ENCODE assay signal across 12 cellular contexts in the genomic region with DNA sequence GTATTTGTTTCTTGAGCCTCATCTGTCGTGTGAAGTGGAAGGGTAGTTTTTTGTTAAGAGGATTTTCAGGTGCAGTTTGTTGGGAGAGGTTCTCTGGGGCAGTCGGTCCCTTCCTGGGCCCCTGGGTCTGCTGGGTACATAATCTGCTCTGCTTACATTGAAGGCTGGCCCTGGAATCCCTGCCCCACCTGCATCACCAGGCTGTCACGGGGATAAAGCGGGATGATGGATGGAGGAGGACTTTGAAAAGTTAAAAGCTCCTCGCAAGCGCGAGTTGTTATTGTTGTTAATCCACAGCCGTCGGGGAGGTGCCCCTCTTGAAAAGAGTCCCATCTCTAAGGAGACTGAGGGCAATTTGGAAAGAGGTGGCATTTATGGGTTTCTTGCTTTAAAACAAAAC.
"Had no signal": no experiment of that assay in that cellular context is flagged by ENCODE, and none has a peak within 500 bp of the region (broad histone marks: within the 10 kb centered on the region; RNA-seq: fewer than 3 reads in every experiment).

No MANE protein-coding gene starts in this region.

- H3K27me3 ChIP-seq: foreskin keratinocyte, neutrophil, right atrium auricular region, tibial nerve had no signal

- H3K9me3 ChIP-seq: neutrophil, right atrium auricular region, tibial nerve had no signal

- H3K27ac ChIP-seq: foreskin keratinocyte, neutrophil, right atrium auricular region, skin epidermis, tibial nerve had no signal

- H3K4me3 ChIP-seq: right atrium auricular region, skin epidermis, tibial nerve had no signal

- DNase-seq: activated CD4-positive, alpha-beta T cell treated with anti-CD3 and anti-CD28 coated beads for 48 hours; activated CD8-positive, alpha-beta memory T cell treated with anti-CD3 and anti-CD28 coated beads, Interleukin-2, amount 50 U/mL, for 48 hours; activated CD8-positive, alpha-beta T cell treated with anti-CD3 and anti-CD28 coated beads, Interleukin-2, amount 10 ng/mL, durations not matched to agents 7 days and 5 days; activated naive CD4-positive, alpha-beta T cell; foreskin keratinocyte; head of caudate nucleus; left colon had no signal

- H3K36me3 ChIP-seq: neutrophil, right atrium auricular region, tibial nerve had no signal

- H3K4me3 Mint-ChIP-seq: activated CD8-positive, alpha-beta T cell treated with anti-CD3 and anti-CD28 coated beads, Interleukin-2, amount 10 ng/mL, durations not matched to agents 7 days and 5 days; activated T-helper 1 cell treated with anti-CD3 and anti-CD28 coated beads, Interleukin-12 subunit alpha, Interleukin-12 subunit beta, Interleukin-2, Interleukin-4 antibody, amounts not matched to agents 30 ng/mL and 10 ng/mL and 1 ng/mL, durations not matched to agents 14 hours and 24 hours and 36 hours had no signal

- ATAC-seq: activated CD8-positive, alpha-beta T cell treated with anti-CD3 and anti-CD28 coated beads, Interleukin-2, amount 10 ng/mL, durations not matched to agents 7 days and 5 days; foreskin keratinocyte; left colon had no signal

- H3K27ac Mint-ChIP-seq: activated CD8-positive, alpha-beta T cell treated with anti-CD3 and anti-CD28 coated beads, Interleukin-2, amount 10 ng/mL, durations not matched to agents 7 days and 5 days; activated T-helper 1 cell treated with anti-CD3 and anti-CD28 coated beads, Interleukin-12 subunit alpha, Interleukin-12 subunit beta, Interleukin-2, Interleukin-4 antibody, amounts not matched to agents 30 ng/mL and 10 ng/mL and 1 ng/mL, durations not matched to agents 14 hours and 24 hours and 36 hours had no signal

- H3K9me3 Mint-ChIP-seq: activated T-helper 1 cell treated with anti-CD3 and anti-CD28 coated beads, Interleukin-12 subunit alpha, Interleukin-12 subunit beta, Interleukin-2, Interleukin-4 antibody, amounts not matched to agents 30 ng/mL and 10 ng/mL and 1 ng/mL, durations not matched to agents 14 hours and 24 hours and 36 hours had no signal
